In the genomic region with DNA sequence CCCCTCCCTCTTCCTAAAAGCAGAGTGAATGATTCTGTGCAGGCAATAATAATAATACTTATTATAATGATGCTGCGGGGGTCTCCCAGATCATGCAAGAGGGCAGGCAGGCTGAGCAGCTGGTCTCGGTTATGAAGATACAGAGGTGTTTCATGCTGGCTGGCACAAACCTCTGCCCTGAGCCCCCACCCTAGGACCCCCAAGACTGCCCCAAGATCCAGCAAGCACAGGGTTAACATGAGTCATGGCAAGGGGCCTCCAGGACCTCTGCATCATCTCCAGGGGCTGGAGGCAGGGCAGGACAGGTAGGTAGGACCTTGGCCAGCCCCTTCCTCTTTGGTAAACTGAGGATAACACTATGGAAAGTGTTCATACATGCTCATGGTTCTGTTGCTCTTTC, we compare ENCODE assay signal across 13 cellular contexts. TPM values are rescaled to one million over a fixed set of nuclear protein-coding genes. Genes with fewer than 3 reads are reported as not detected.
DNase-seq lines count a peak whose midpoint lies in the region; ATAC-seq, FAIRE-seq and TF ChIP-seq lines count a peak whose summit lies in the region.
"Had no signal": no experiment of that assay in that cellular context is flagged by ENCODE, and none has a peak within 500 bp of the region (broad histone marks: within the 10 kb centered on the region; RNA-seq: fewer than 3 reads in every experiment).

No MANE protein-coding gene starts in this region.

- no peak overlapping the region for H3K27ac Mint-ChIP-seq in chondrocyte (ENCODE audit: unreplicated experiment)
- H3K27ac Mint-ChIP-seq: activated T-helper 17 cell treated with anti-CD3 and anti-CD28 coated beads, Interleukin-2, amount 50 U/mL, for 72 hours had no signal

- H3K79me2 ChIP-seq in HCT116 (ENCODE audit: insufficient read depth, low read length), result no peaks in the 10 kb centered on the region

- peak overlapping the region; percentile 96 for H3K4me2 ChIP-seq in HCT116 (ENCODE audit: low read length)

- no peak overlapping the region for H3K27ac ChIP-seq in HCT116 (ENCODE audit: low read depth, low read length)
- peak overlapping the region; percentile 86 to 91 for H3K27ac ChIP-seq in left lung
- H3K27ac ChIP-seq in stomach smooth muscle (ENCODE audit: low read length), result no peak overlapping the region
- H3K27ac ChIP-seq: cardiac muscle cell, pancreas had no signal

- H3K4me3 ChIP-seq in HCT116 (replicated peaks in 1 of 2; ENCODE audit: low read depth in 1 of 2, low read length in 2 of 2), result no peak overlapping the region
- peak overlapping the region in 1 of 2 donors; percentile 81 for H3K4me3 ChIP-seq in left lung
- H3K4me3 ChIP-seq in stomach smooth muscle (ENCODE audit: low read length in 2 of 2), result peak overlapping the region in 1 of 2 donors; percentile 47
- H3K4me3 ChIP-seq: cardiac muscle cell, pancreas had no signal

- RAD21 ChIA-PET in HCT116 (lab: Charles Lee; ENCODE audit: low non-redundant PET in 1 of 2, low total read pairs in 2 of 2, uncharacterized antibody in 2 of 2, unreplicated experiment in 2 of 2), result no interaction called here

- POLR2A ChIA-PET in HCT116 (lab: Charles Lee), result no interaction called here

- DNase-seq in HCT116 (ENCODE audit: low read depth, low spot score) (no peak), chondrocyte (ENCODE audit: low spot score) (no peak), left lung (no peak), frontal cortex (ENCODE audit: low spot score in 2 of 2) (no peak), DMS114 treated with DMSO at 0.1 percent for 48 hours (lab: John Stamatoyannopoulos, UW; ENCODE audit: unreplicated experiment) (no peak)
- DNase-seq: NCI-H1092, pancreas, T-helper 2 cell had no signal

- H3K36me3 Mint-ChIP-seq in chondrocyte (ENCODE audit: low read depth), result peaks cover 20% of the 10 kb centered on the region

- FAIRE-seq in frontal cortex (lab: Jason Lieb, UNC), result no peak
- FAIRE-seq: pancreas had no signal

- no peak for TF ChIP-seq POLR2A in HCT116 (IDR thresholded peaks at IDR 0.05; ENCODE audit: borderline replicate concordance, extremely low read depth, insufficient read depth, insufficient read length)

- H4K20me1 ChIP-seq in HCT116 (ENCODE audit: insufficient read depth), result no peaks in the 10 kb centered on the region

- no peak overlapping the region for H2AFZ ChIP-seq in HCT116 (ENCODE audit: low read depth, low read length, poor library complexity, severe bottlenecking)

- H3K4me3 Mint-ChIP-seq in chondrocyte (ENCODE audit: unreplicated experiment), result peak overlapping the region; percentile 91
- H3K4me3 Mint-ChIP-seq: activated T-helper 17 cell treated with anti-CD3 and anti-CD28 coated beads, Interleukin-2, amount 50 U/mL, for 72 hours had no signal

- no peak for TF ChIP-seq RAD21 in HCT116 (IDR thresholded peaks at IDR 0.05; ENCODE audit: low read depth)

- H3K9me2 ChIP-seq in HCT116 (ENCODE audit: insufficient read depth), result no peaks in the 10 kb centered on the region

- H3K4me1 ChIP-seq in HCT116 (ENCODE audit: control insufficient read depth in 1 of 2, insufficient read depth in 2 of 2, low read length in 2 of 2), result peaks cover 42 to 84% of the 10 kb centered on the region in 2 experiments
- peaks cover 29 to 75% of the 10 kb centered on the region in 2 donors for H3K4me1 ChIP-seq in left lung
- H3K4me1 ChIP-seq in stomach smooth muscle (ENCODE audit: control insufficient read depth, insufficient read depth, low read length), result peaks cover 52% of the 10 kb centered on the region

- no TSS peak for BruUV-seq in HCT116 (replicated peaks; lab: Mats Ljungman, UMichigan)

- no peaks in the 10 kb centered on the region for H3K9me3 Mint-ChIP-seq in chondrocyte (ENCODE audit: low read depth)
- H3K9me3 Mint-ChIP-seq: activated T-helper 17 cell treated with anti-CD3 and anti-CD28 coated beads, Interleukin-2, amount 50 U/mL, for 72 hours had no signal

- H3K9me3 ChIP-seq in HCT116 (ENCODE audit: control insufficient read depth in 1 of 2, insufficient read depth in 1 of 2, low read depth in 1 of 2, low read length in 2 of 2) (no peaks in the 10 kb centered on the region), left lung (no peaks in the 10 kb centered on the region), stomach smooth muscle (ENCODE audit: control insufficient read depth in 2 of 2, low read length in 2 of 2) (no peaks in the 10 kb centered on the region)
- H3K9me3 ChIP-seq: pancreas had no signal

- intact Hi-C loops in HCT116 (cut with micrococcal nuclease) (no loop called here), left lung (cut with DNase I) (loop anchor here in 1 of 2 donors (10.0 kb wide), 1 partner anchor 125 kb away; no protein-coding TSS in a partner anchor)

- TF ChIP-seq CTCF in HCT116 (IDR thresholded peaks at IDR 0.05 in 2 of 3, conservative IDR thresholded peaks at IDR 0.05 in 1 of 3; ENCODE audit: borderline replicate concordance in 1 of 3, insufficient read depth in 1 of 3, low read depth in 2 of 3, low read length in 2 of 3) (no peak), chondrocyte (IDR thresholded peaks at IDR 0.05) (no peak), left lung (IDR thresholded peaks at IDR 0.05) (no peak)

- H3K4me1 Mint-ChIP-seq in chondrocyte (ENCODE audit: low read depth), result peaks cover 46% of the 10 kb centered on the region

- no peaks in the 10 kb centered on the region for H3K36me3 ChIP-seq in HCT116 (ENCODE audit: control insufficient read depth in 1 of 2, insufficient read depth in 2 of 2, low read length in 2 of 2)
- H3K36me3 ChIP-seq in left lung, result peaks cover 0 to 23% of the 10 kb centered on the region in 2 donors
- peaks cover 16 to 26% of the 10 kb centered on the region in 2 donors for H3K36me3 ChIP-seq in stomach smooth muscle (ENCODE audit: control insufficient read depth in 2 of 2, insufficient read depth in 2 of 2, low read length in 2 of 2)
- H3K36me3 ChIP-seq: cardiac muscle cell, pancreas had no signal

- H3K27me3 ChIP-seq in HCT116 (ENCODE audit: insufficient read depth, low read length) (no peaks in the 10 kb centered on the region), left lung (no peaks in the 10 kb centered on the region), stomach smooth muscle (ENCODE audit: control insufficient read depth in 1 of 2, insufficient read depth in 2 of 2, low read length in 2 of 2) (no peaks in the 10 kb centered on the region)
- H3K27me3 ChIP-seq: pancreas had no signal

- CTCF ChIA-PET in HCT116 (lab: Charles Lee), result no interaction called here

- no peak for ATAC-seq in HCT116
- ATAC-seq in left lung, result no peak
- no peak for ATAC-seq in HG02623 (IDR thresholded peaks at IDR 0.05; ENCODE audit: unreplicated experiment)
- ATAC-seq in HG02870 (IDR thresholded peaks at IDR 0.05; ENCODE audit: unreplicated experiment), result no peak
- ATAC-seq: activated T-helper 17 cell treated with anti-CD3 and anti-CD28 coated beads, Interleukin-2, amount 50 U/mL, for 72 hours had no signal

- no peaks in the 10 kb centered on the region for H3K27me3 Mint-ChIP-seq in chondrocyte (ENCODE audit: low read depth)

- peak overlapping the region; percentile 34; the same call in 1 of the 2 replicates for H3K9ac ChIP-seq in HCT116 (ENCODE audit: low read length)
- H3K9ac ChIP-seq in stomach smooth muscle (ENCODE audit: low read length in 2 of 2), result peak overlapping the region; percentile 1 to 13

TF ChIP-seq in HCT116, 20 proteins besides CTCF, POLR2A, EP300 and RAD21 (continues in another document):
- no peak for TF ChIP-seq FOSL1 (IDR thresholded peaks at IDR 0.05; ENCODE audit: low read depth)
- TF ChIP-seq SP1 (IDR thresholded peaks at IDR 0.05; ENCODE audit: low read depth), result no peak
- TF ChIP-seq, protein P1, sequence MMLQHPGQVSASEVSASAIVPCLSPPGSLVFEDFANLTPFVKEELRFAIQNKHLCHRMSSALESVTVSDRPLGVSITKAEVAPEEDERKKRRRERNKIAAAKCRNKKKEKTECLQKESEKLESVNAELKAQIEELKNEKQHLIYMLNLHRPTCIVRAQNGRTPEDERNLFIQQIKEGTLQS (IDR thresholded peaks at IDR 0.05), result no peak
- TF ChIP-seq ELF1 (IDR thresholded peaks at IDR 0.05; ENCODE audit: borderline replicate concordance, low read depth), result no peak
- TF ChIP-seq, protein P2, sequence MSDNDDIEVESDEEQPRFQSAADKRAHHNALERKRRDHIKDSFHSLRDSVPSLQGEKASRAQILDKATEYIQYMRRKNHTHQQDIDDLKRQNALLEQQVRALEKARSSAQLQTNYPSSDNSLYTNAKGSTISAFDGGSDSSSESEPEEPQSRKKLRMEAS (IDR thresholded peaks at IDR 0.05), result no peak
- TF ChIP-seq CBX3 (IDR thresholded peaks at IDR 0.05; ENCODE audit: low read depth), result no peak
- no peak for TF ChIP-seq CEBPB (IDR thresholded peaks at IDR 0.05; ENCODE audit: low read depth)
- no peak for TF ChIP-seq ZNF274 (IDR thresholded peaks at IDR 0.05; ENCODE audit: low read depth, low read length)
- TF ChIP-seq, protein P3, sequence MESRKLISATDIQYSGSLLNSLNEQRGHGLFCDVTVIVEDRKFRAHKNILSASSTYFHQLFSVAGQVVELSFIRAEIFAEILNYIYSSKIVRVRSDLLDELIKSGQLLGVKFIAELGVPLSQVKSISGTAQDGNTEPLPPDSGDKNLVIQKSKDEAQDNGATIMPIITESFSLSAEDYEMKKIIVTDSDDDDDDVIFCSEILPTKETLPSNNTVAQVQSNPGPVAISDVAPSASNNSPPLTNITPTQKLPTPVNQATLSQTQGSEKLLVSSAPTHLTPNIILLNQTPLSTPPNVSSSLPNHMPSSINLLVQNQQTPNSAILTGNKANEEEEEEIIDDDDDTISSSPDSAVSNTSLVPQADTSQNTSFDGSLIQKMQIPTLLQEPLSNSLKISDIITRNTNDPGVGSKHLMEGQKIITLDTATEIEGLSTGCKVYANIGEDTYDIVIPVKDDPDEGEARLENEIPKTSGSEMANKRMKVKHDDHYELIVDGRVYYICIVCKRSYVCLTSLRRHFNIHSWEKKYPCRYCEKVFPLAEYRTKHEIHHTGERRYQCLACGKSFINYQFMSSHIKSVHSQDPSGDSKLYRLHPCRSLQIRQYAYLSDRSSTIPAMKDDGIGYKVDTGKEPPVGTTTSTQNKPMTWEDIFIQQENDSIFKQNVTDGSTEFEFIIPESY (IDR thresholded peaks at IDR 0.05; ENCODE audit: extremely low read depth, insufficient replicate concordance, low read length), result no peak
- no peak for TF ChIP-seq YY1 (IDR thresholded peaks at IDR 0.05; ENCODE audit: extremely low read depth, insufficient replicate concordance, low read depth, low read length)
- no peak for TF ChIP-seq JUND (IDR thresholded peaks at IDR 0.05)
- no peak for TF ChIP-seq TCF7L2 (IDR thresholded peaks at IDR 0.05; ENCODE audit: borderline replicate concordance, extremely low read depth, insufficient read depth, insufficient read length)

RNA-seq across cellular contexts. Expression of a gene that starts 2.7 kb away (rescaled TPM):
- total RNA-seq in HCT116 (2021; ENCODE audit: unreplicated experiment) (6.8 TPM), chondrocyte (36.4 to 61.0 TPM (median 59.5 TPM) in 3 replicates), left lung (100 to 1,000 TPM; 214 to 318 TPM), frontal cortex (31.4 TPM)
- 9.5 and 14.7 TPM in 2 replicates for polyA plus RNA-seq in HCT116 (2012)

Comparison
In these comparisons a context has a peak if more than half of its experiments do, and no peak if none do; other contexts are left out.
1. H3K27ac ChIP-seq: peak in left lung (2 of 2); none in HCT116 (single experiment) and stomach smooth muscle (single experiment).